ENCODE assay signal across 1 cellular context in genomic region chr2:240397924-240398611, GRCh38.
TF ChIP-seq lines count a peak whose summit lies in the region.

No MANE protein-coding gene starts in this region.

TF ChIP-seq in H1, 55 proteins besides CTCF, POLR2A, EP300 and RAD21:
- TF ChIP-seq RBBP5 (IDR thresholded peaks at IDR 0.05; ENCODE audit: borderline replicate concordance, low read depth, low read length) (no peak), HDAC6 (IDR thresholded peaks at IDR 0.05; ENCODE audit: low read depth, low read length) (no peak), CHD2 (IDR thresholded peaks at IDR 0.05; ENCODE audit: low read length) (no peak), ATF3 (IDR thresholded peaks at IDR 0.05; ENCODE audit: insufficient read depth, low read depth, low read length) (no peak), SAP30 (IDR thresholded peaks at IDR 0.05; ENCODE audit: insufficient read depth, insufficient replicate concordance, low read length) (no peak), GTF2F1 (IDR thresholded peaks at IDR 0.05; ENCODE audit: borderline replicate concordance, low read depth, low read length) (no peak), ATF2 (IDR thresholded peaks at IDR 0.05; ENCODE audit: low read length) (no peak), RFX5 (IDR thresholded peaks at IDR 0.05; ENCODE audit: borderline replicate concordance, low read depth, low read length) (no peak), CREB1 (IDR thresholded peaks at IDR 0.05) (no peak), SIN3A (conservative IDR thresholded peaks at IDR 0.05 in 1 of 2, IDR thresholded peaks at IDR 0.05 in 1 of 2; ENCODE audit: low read depth in 1 of 2, low read length in 2 of 2) (no peak), BRCA1 (IDR thresholded peaks at IDR 0.05; ENCODE audit: low read depth, low read length) (no peak), NANOG (IDR thresholded peaks at IDR 0.05; ENCODE audit: insufficient read depth, low read depth, low read length, poor library complexity, severe bottlenecking) (no peak), GABPA (IDR thresholded peaks at IDR 0.05; ENCODE audit: borderline replicate concordance, insufficient read depth, low read length) (no peak), HDAC2 (IDR thresholded peaks at IDR 0.05; ENCODE audit: borderline replicate concordance in 1 of 2, low read depth in 2 of 2, low read length in 2 of 2) (no peak)
